10 cellular contexts compared by ENCODE assay signal in the genomic region with DNA sequence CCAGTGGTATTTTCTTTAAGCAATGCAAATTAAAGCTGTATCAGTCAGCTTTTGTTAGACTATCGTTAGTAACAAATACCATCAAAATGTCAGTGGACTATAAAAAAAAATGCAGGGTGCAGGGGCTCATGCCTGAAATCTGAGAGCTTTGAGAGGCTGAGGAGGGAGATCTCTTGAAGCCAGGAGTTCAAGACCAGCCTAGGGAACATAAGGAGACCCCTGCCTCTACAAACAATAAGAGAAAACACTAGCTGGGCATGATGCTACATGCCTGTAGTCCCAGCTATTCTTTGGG.
"Had no signal": no experiment of that assay in that cellular context is flagged by ENCODE, and none has a peak within 500 bp of the region (broad histone marks: within the 10 kb centered on the region; RNA-seq: fewer than 3 reads in every experiment).

No MANE protein-coding gene starts in this region.

- H3K4me3 ChIP-seq: GM23248, GM23338, HAP-1 had no signal

- DNase-seq: GM23248, GOT3, H7, H9, HFFc6 had no signal

- H3K4me1 ChIP-seq: HAP-1 had no signal

- H3K4me2 ChIP-seq: GM23338 had no signal

- ATAC-seq: GM23338, HCT116 had no signal

- H3K4me3 Mint-ChIP-seq: GM23338, H9, HFFc6 had no signal

- H3K36me3 ChIP-seq: HAP-1 had no signal

- H3K9me3 Mint-ChIP-seq: GM23338, H9 had no signal

- H2AFZ ChIP-seq: GM23248, GM23338 had no signal

- FAIRE-seq: H1, H54 had no signal

- H3K4me1 Mint-ChIP-seq: GM23338 had no signal

- H3K27ac ChIP-seq: GM23248 had no signal

- H3K9ac ChIP-seq: GM23248 had no signal

- H3K9me3 ChIP-seq: HAP-1 had no signal

- H3K27ac Mint-ChIP-seq: GM23338, H9, HFFc6 had no signal
